ENCODE assay signal across 8 cellular contexts in genomic region chrX:40107291-40108083, GRCh38. TPM values are rescaled to one million over a fixed set of nuclear protein-coding genes. Genes with fewer than 3 reads are reported as not detected.
DNase-seq lines count a peak whose midpoint lies in the region; ATAC-seq and TF ChIP-seq lines count a peak whose summit lies in the region.

No MANE protein-coding gene starts in this region.

- CTCF ChIA-PET in MCF 10A (lab: Yijun Ruan, JAX) (no interaction called here), mammary epithelial cell (lab: Charles Lee; ENCODE audit: low non-redundant PET) (no interaction called here)

- H3K27me3 ChIP-seq in mammary epithelial cell (ENCODE audit: insufficient read depth, low read length) (peaks cover 21% of the 10 kb centered on the region), OCI-LY1 (ENCODE audit: insufficient read depth, low read length) (no peaks in the 10 kb centered on the region), mesendoderm (ENCODE audit: insufficient read depth, low read length, poor library complexity) (no peaks in the 10 kb centered on the region), upper lobe of left lung (peaks cover 0 to 46% (median 0%) of the 10 kb centered on the region in 4 donors)

- H3K36me3 ChIP-seq in mammary epithelial cell (ENCODE audit: insufficient read depth, low read length) (no peaks in the 10 kb centered on the region), OCI-LY1 (ENCODE audit: insufficient read depth, low read length) (no peaks in the 10 kb centered on the region), mesendoderm (ENCODE audit: control insufficient read depth, insufficient read depth, low read length) (no peaks in the 10 kb centered on the region), upper lobe of left lung (no peaks in the 10 kb centered on the region)

- H4K8ac ChIP-seq in mesendoderm (ENCODE audit: low read depth, low read length) = no peak overlapping the region

- TF ChIP-seq CTCF in MCF 10A (IDR thresholded peaks at IDR 0.05; ENCODE audit: unreplicated experiment) = no peak
- no peak for TF ChIP-seq CTCF in mammary epithelial cell (conservative IDR thresholded peaks at IDR 0.05 in 1 of 2, IDR thresholded peaks at IDR 0.05 in 1 of 2; ENCODE audit: extremely low read depth in 1 of 2, insufficient read depth in 1 of 2, low read depth in 1 of 2, low read length in 2 of 2)
- TF ChIP-seq CTCF in OCI-LY1 (IDR thresholded peaks at IDR 0.05; ENCODE audit: low read length) = no peak
- TF ChIP-seq CTCF in upper lobe of left lung (IDR thresholded peaks at IDR 0.05) = peak in 1 of 6 experiments; percentile 13

- no peaks in the 10 kb centered on the region for H3F3A ChIP-seq in OCI-LY1 (ENCODE audit: insufficient read depth, low read length)

- peak overlapping the region; percentile 90 for H3K18ac ChIP-seq in mesendoderm (ENCODE audit: low read length)

- H3K4ac ChIP-seq in mesendoderm (ENCODE audit: low read depth, low read length) = peak overlapping the region; percentile 60

- H3K4me3 ChIP-seq in mammary epithelial cell (replicated peaks in 1 of 3; ENCODE audit: insufficient read depth in 1 of 3, low read depth in 2 of 3, low read length in 3 of 3) = no peak overlapping the region
- H3K4me3 ChIP-seq in OCI-LY1 (ENCODE audit: low read depth, low read length, poor library complexity, severe bottlenecking) = peak overlapping the region; percentile 64
- H3K4me3 ChIP-seq in mesendoderm (ENCODE audit: low read length) = no peak overlapping the region
- H3K4me3 ChIP-seq in upper lobe of left lung = peak overlapping the region in 3 of 4 donors; percentile 48 to 62 (median 54)

- H3K23ac ChIP-seq in mesendoderm (ENCODE audit: low read length) = no peak overlapping the region

- DNase-seq in MCF 10A (ENCODE audit: unreplicated experiment) (no peak), mammary epithelial cell (no peak), mesendoderm (peak; percentile 84), upper lobe of left lung (peak; percentile 79 to 90), DMS153 (lab: John Stamatoyannopoulos, UW) (no peak), NCI-H1436 treated with DMSO at 0.1 percent for 48 hours (lab: John Stamatoyannopoulos, UW) (no peak)

- H3K36me3 Mint-ChIP-seq in MCF 10A (ENCODE audit: insufficient read depth, unreplicated experiment) = no peaks in the 10 kb centered on the region
- no peaks in the 10 kb centered on the region for H3K36me3 Mint-ChIP-seq in dendritic cell treated with granulocyte-macrophage colony-stimulating factor and Interleukin-4, amounts not matched to agents 40 ng/mL and 50 ng/mL, for 4 days (ENCODE audit: low read depth)

- H4K5ac ChIP-seq in mesendoderm (ENCODE audit: low read length) = no peak overlapping the region

- peaks cover 15% of the 10 kb centered on the region for H3K4me1 ChIP-seq in mammary epithelial cell (ENCODE audit: insufficient read depth, low read length)
- H3K4me1 ChIP-seq in OCI-LY1 (ENCODE audit: insufficient read depth, low read length, severe bottlenecking) = peaks cover 46% of the 10 kb centered on the region
- peaks cover 2% of the 10 kb centered on the region for H3K4me1 ChIP-seq in mesendoderm (ENCODE audit: control insufficient read depth, low read depth, low read length)
- H3K4me1 ChIP-seq in upper lobe of left lung = peaks cover 16 to 63% (median 22%) of the 10 kb centered on the region in 4 donors

- H2AK5ac ChIP-seq in mesendoderm (ENCODE audit: low read length) = no peak overlapping the region

- H2BK5ac ChIP-seq in mesendoderm (ENCODE audit: low read length) = no peak overlapping the region

- H3K79me1 ChIP-seq in mesendoderm (ENCODE audit: low read length) = no peaks in the 10 kb centered on the region

- in situ Hi-C loops in mammary epithelial cell (cut with MboI; ENCODE audit: low sequenced_read_pairs in 2 of 2) = no loop called here

- no peaks in the 10 kb centered on the region for H3K9me2 ChIP-seq in OCI-LY1 (ENCODE audit: low read depth, low read length)

- intact Hi-C loops in MCF 10A (cut with micrococcal nuclease) (loop anchor here (10.0 kb wide), 1 partner anchor 157 kb away; no protein-coding TSS in a partner anchor), mammary epithelial cell (cut with micrococcal nuclease) (loop anchor here (5.0 kb wide), 2 partner anchors 45 to 95 kb away; no protein-coding TSS in a partner anchor)
- intact Hi-C loops in dendritic cell treated with granulocyte-macrophage colony-stimulating factor and Interleukin-4, amounts not matched to agents 40 ng/mL and 50 ng/mL, for 4 days (cut with micrococcal nuclease) = loop anchor here (2.0 to 5.0 kb wide), 2 partner anchors 45 to 159 kb away; no protein-coding TSS in a partner anchor

- TF ChIP-seq POLR2A in upper lobe of left lung (IDR thresholded peaks at IDR 0.05) = no peak

- H3K27ac ChIP-seq in mammary epithelial cell (ENCODE audit: insufficient read depth, low read depth, low read length) (no peak overlapping the region), OCI-LY1 (ENCODE audit: low read depth, low read length, poor library complexity, severe bottlenecking) (peak overlapping the region; percentile 99), mesendoderm (ENCODE audit: low read depth, low read length) (peak overlapping the region; percentile 59), upper lobe of left lung (peak overlapping the region; percentile 83 to 91 (median 85))

- peaks cover 19% of the 10 kb centered on the region for H3K27me3 Mint-ChIP-seq in MCF 10A (ENCODE audit: insufficient read depth, unreplicated experiment)
- H3K27me3 Mint-ChIP-seq in dendritic cell treated with granulocyte-macrophage colony-stimulating factor and Interleukin-4, amounts not matched to agents 40 ng/mL and 50 ng/mL, for 4 days = peaks cover 3% of the 10 kb centered on the region

- BruUV-seq in MCF 10A (replicated peaks; lab: Mats Ljungman, UMichigan) (no TSS peak), mammary epithelial cell (replicated peaks; lab: Mats Ljungman, UMichigan) (no TSS peak)

- H3K56ac ChIP-seq in mesendoderm (ENCODE audit: low read length) = peak overlapping the region; percentile 85

- H2BK15ac ChIP-seq in mesendoderm (replicated peaks; ENCODE audit: low read depth) = no peak overlapping the region

- H3K9me3 ChIP-seq in mammary epithelial cell (replicated peaks; ENCODE audit: insufficient read depth, low read length) (no peaks in the 10 kb centered on the region), OCI-LY1 (ENCODE audit: low read length) (no peaks in the 10 kb centered on the region), upper lobe of left lung (peaks cover 0 to 4% (median 0%) of the 10 kb centered on the region in 4 donors)

- POLR2A ChIA-PET in MCF 10A (lab: Yijun Ruan, JAX) = no interaction called here

- no peak overlapping the region for H3K4me2 ChIP-seq in mammary epithelial cell (ENCODE audit: insufficient read depth, low read depth, low read length)
- peak overlapping the region; percentile 55 for H3K4me2 ChIP-seq in OCI-LY1 (ENCODE audit: low read length)
- H3K4me2 ChIP-seq in mesendoderm (ENCODE audit: low read length) = peak overlapping the region; percentile 70

- H3K9ac ChIP-seq in mammary epithelial cell (ENCODE audit: insufficient read depth, low read length) (no peak overlapping the region), OCI-LY1 (ENCODE audit: low read length) (peak overlapping the region; percentile 76), mesendoderm (ENCODE audit: low read length) (peak overlapping the region; percentile 52)

- H3K4me3 Mint-ChIP-seq in MCF 10A (ENCODE audit: unreplicated experiment) = peak overlapping the region; percentile 76
- H3K4me3 Mint-ChIP-seq in dendritic cell treated with granulocyte-macrophage colony-stimulating factor and Interleukin-4, amounts not matched to agents 40 ng/mL and 50 ng/mL, for 4 days = peak overlapping the region; percentile 69

- H3K27ac Mint-ChIP-seq in MCF 10A (ENCODE audit: low read depth, unreplicated experiment) = no peak overlapping the region
- peak overlapping the region; percentile 88 for H3K27ac Mint-ChIP-seq in dendritic cell treated with granulocyte-macrophage colony-stimulating factor and Interleukin-4, amounts not matched to agents 40 ng/mL and 50 ng/mL, for 4 days

- H3K79me2 ChIP-seq in mammary epithelial cell (ENCODE audit: insufficient read depth, low read length) (no peaks in the 10 kb centered on the region), OCI-LY1 (ENCODE audit: insufficient read depth, low read length) (no peaks in the 10 kb centered on the region), mesendoderm (ENCODE audit: control insufficient read depth, insufficient read depth, low read length) (no peaks in the 10 kb centered on the region)

- peak in 1 of 2 donors; percentile 34 for ATAC-seq in upper lobe of left lung (ENCODE audit: low FRiP score in 2 of 2)

- no peak overlapping the region for H2BK120ac ChIP-seq in mesendoderm (ENCODE audit: low read depth, low read length)

- dilution Hi-C loops in mammary epithelial cell (cut with HindIII; ENCODE audit: low sequenced_read_pairs) = no loop called here

- H2AFZ ChIP-seq in mammary epithelial cell (ENCODE audit: low read depth, low read length) (no peak overlapping the region), OCI-LY1 (ENCODE audit: low read length) (no peak overlapping the region)

- H3K4me1 Mint-ChIP-seq in MCF 10A (ENCODE audit: insufficient read depth, unreplicated experiment) = peaks cover 5% of the 10 kb centered on the region
- peaks cover 23% of the 10 kb centered on the region for H3K4me1 Mint-ChIP-seq in dendritic cell treated with granulocyte-macrophage colony-stimulating factor and Interleukin-4, amounts not matched to agents 40 ng/mL and 50 ng/mL, for 4 days (ENCODE audit: low read depth)

- no peak for TF ChIP-seq EP300 in upper lobe of left lung (IDR thresholded peaks at IDR 0.05)

- no peaks in the 10 kb centered on the region for H4K20me1 ChIP-seq in mammary epithelial cell (ENCODE audit: insufficient read depth, low read length)
- no peaks in the 10 kb centered on the region for H4K20me1 ChIP-seq in OCI-LY1 (ENCODE audit: insufficient read depth, low read length)

- WGBS in mammary epithelial cell (ENCODE audit: low coverage, missing lambda C conversion rate) = 27% methylated on average over 29 of the region's 68 CpGs
- WGBS in mesendoderm (ENCODE audit: extremely low coverage, insufficient coverage, low lambda C conversion rate) = no CpG with 5 or more reads among the region's 68 CpGs
- WGBS in upper lobe of left lung, 2 donors = 13% methylated on average over 44 of the region's 68 CpGs; no CpG with 5 or more reads in 1 of the 2 donors

- no peaks in the 10 kb centered on the region for H3K9me3 Mint-ChIP-seq in MCF 10A (ENCODE audit: unreplicated experiment)
- H3K9me3 Mint-ChIP-seq in dendritic cell treated with granulocyte-macrophage colony-stimulating factor and Interleukin-4, amounts not matched to agents 40 ng/mL and 50 ng/mL, for 4 days = no peaks in the 10 kb centered on the region

RNA-seq across cellular contexts. Expression of gene BCOR, which starts 9.7 kb away (rescaled TPM):
- 7.5 and 12.0 TPM in 2 replicates for total RNA-seq in MCF 10A (2022)
- total RNA-seq in mammary epithelial cell = 1 to 10 TPM; 7.2 to 9.2 TPM
- 1.8 TPM for polyA plus RNA-seq in mammary epithelial cell
- polyA minus RNA-seq in mammary epithelial cell = 33.0 TPM
- polyA plus RNA-seq in mesendoderm (2013, experiment 1 of 2) = 14.6 TPM
- polyA plus RNA-seq in mesendoderm (2013, experiment 2 of 2) = 14.9 TPM
- 10 to 100 TPM; 17.5 to 40.8 (median 25.6) TPM for total RNA-seq in upper lobe of left lung

Comparison
In these comparisons a context has a peak if more than half of its experiments do, and no peak if none do; other contexts are left out.
1. DNase-seq: peak in mesendoderm (single experiment) and upper lobe of left lung (2 of 2); none in MCF 10A (single experiment), mammary epithelial cell (single experiment), DMS153 (single experiment) and NCI-H1436 treated with DMSO at 0.1 percent for 48 hours (single experiment).
2. H3K4me3 ChIP-seq: peak in OCI-LY1 (single experiment) and upper lobe of left lung (3 of 4); none in mammary epithelial cell (0 of 3) and mesendoderm (single experiment).